ENCODE assay signal across 25 cellular contexts in the genomic region with DNA sequence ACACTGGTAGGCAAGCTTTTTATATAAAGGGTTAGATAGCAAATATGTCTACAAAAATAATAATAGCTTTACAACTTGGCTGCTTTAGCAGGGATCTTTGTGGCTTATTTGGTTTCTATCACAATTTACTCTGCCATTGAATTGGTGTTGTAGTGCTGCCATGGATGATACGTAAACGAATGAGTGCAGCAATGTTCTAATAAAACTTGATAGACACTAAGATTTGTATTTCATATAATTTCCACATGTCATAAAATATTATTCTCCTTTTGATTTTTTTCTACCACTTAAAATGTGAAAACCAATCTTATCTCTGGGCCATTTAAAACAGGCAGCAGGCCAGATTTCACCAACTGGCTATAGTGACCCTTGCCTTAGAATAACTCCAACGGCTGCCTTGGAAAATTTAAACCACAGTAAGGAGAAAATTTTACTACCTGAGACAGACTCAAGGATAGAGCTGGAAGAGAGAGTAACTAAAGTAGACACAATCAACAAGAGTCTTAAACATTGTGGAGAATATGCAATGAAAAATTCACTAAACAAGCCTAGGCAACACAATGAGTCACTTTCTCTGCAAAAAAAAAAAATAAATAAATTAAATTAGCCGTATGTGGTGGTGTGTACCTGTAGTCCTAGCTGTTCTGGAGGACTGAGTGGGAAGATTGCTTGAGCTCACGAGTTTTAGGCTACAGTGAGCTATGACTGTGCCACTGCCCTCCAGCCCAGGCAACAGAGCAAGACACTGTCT.
"Had no signal": no experiment of that assay in that cellular context is flagged by ENCODE, and none has a peak within 500 bp of the region (broad histone marks: within the 10 kb centered on the region; RNA-seq: fewer than 3 reads in every experiment).

No MANE protein-coding gene starts in this region.

- H3K36me3 ChIP-seq: breast epithelium had no signal

- H3K9me3 ChIP-seq: breast epithelium, Peyer's patch, SJSA1 had no signal

- H3K9me3 Mint-ChIP-seq: activated B cell treated with CpG ODN at 0.5 μM for 24 hours; activated CD4-positive, alpha-beta T cell treated with anti-CD3 and anti-CD28 coated beads, Interleukin-2, amount 10 ng/mL, durations not matched to agents 24 days and 14 days; activated naive CD4-positive, alpha-beta T cell treated with anti-CD3 and anti-CD28 coated beads, Interleukin-2, amount 50 U/mL, for 24 hours; activated T-cell treated with anti-CD3 and anti-CD28 coated beads, Interleukin-2, amount 50 U/mL, for 24 hours; activated T-helper 1 cell treated with anti-CD3 and anti-CD28 coated beads, Interleukin-12 subunit alpha, Interleukin-12 subunit beta, Interleukin-2, Interleukin-4 antibody, amounts not matched to agents 30 ng/mL and 10 ng/mL and 1 ng/mL, durations not matched to agents 14 hours and 24 hours and 36 hours had no signal

- H3K27ac ChIP-seq: breast epithelium, RWPE1, SJSA1 had no signal

- H3K4me1 ChIP-seq: breast epithelium, Peyer's patch, SJSA1 had no signal

- H3K27ac Mint-ChIP-seq: activated B cell treated with CpG ODN at 0.5 μM for 24 hours; activated CD4-positive, alpha-beta T cell treated with anti-CD3 and anti-CD28 coated beads, Interleukin-2, amount 10 ng/mL, durations not matched to agents 24 days and 14 days; activated CD8-positive, alpha-beta memory T cell treated with anti-CD3 and anti-CD28 coated beads, Interleukin-2, amount 10 ng/mL, durations not matched to agents 7 days and 5 days; activated naive CD4-positive, alpha-beta T cell treated with anti-CD3 and anti-CD28 coated beads, Interleukin-2, amount 50 U/mL, for 24 hours; activated T-cell treated with anti-CD3 and anti-CD28 coated beads, Interleukin-2, amount 50 U/mL, for 24 hours; activated T-helper 1 cell treated with anti-CD3 and anti-CD28 coated beads, Interleukin-12 subunit alpha, Interleukin-12 subunit beta, Interleukin-2, Interleukin-4 antibody, amounts not matched to agents 30 ng/mL and 10 ng/mL and 1 ng/mL, durations not matched to agents 14 hours and 24 hours and 36 hours; T-helper 17 cell had no signal

- H3K27me3 Mint-ChIP-seq: activated B cell treated with CpG ODN at 0.5 μM for 24 hours; activated CD4-positive, alpha-beta T cell treated with anti-CD3 and anti-CD28 coated beads, Interleukin-2, amount 10 ng/mL, durations not matched to agents 24 days and 14 days; activated CD8-positive, alpha-beta memory T cell treated with anti-CD3 and anti-CD28 coated beads, Interleukin-2, amount 10 ng/mL, durations not matched to agents 7 days and 5 days; activated naive CD4-positive, alpha-beta T cell treated with anti-CD3 and anti-CD28 coated beads, Interleukin-2, amount 50 U/mL, for 24 hours; activated T-cell treated with anti-CD3 and anti-CD28 coated beads, Interleukin-2, amount 50 U/mL, for 24 hours; T-helper 17 cell had no signal

- H3K4me3 ChIP-seq: breast epithelium, Peyer's patch, SJSA1 had no signal

- H3K4me3 Mint-ChIP-seq: activated B cell treated with CpG ODN at 0.5 μM for 24 hours; activated CD4-positive, alpha-beta T cell treated with anti-CD3 and anti-CD28 coated beads, Interleukin-2, amount 10 ng/mL, durations not matched to agents 24 days and 14 days; activated CD8-positive, alpha-beta memory T cell treated with anti-CD3 and anti-CD28 coated beads, Interleukin-2, amount 10 ng/mL, durations not matched to agents 7 days and 5 days; activated naive CD4-positive, alpha-beta T cell treated with anti-CD3 and anti-CD28 coated beads, Interleukin-2, amount 50 U/mL, for 24 hours; activated T-cell treated with anti-CD3 and anti-CD28 coated beads, Interleukin-2, amount 50 U/mL, for 24 hours; activated T-helper 1 cell treated with anti-CD3 and anti-CD28 coated beads, Interleukin-12 subunit alpha, Interleukin-12 subunit beta, Interleukin-2, Interleukin-4 antibody, amounts not matched to agents 30 ng/mL and 10 ng/mL and 1 ng/mL, durations not matched to agents 14 hours and 24 hours and 36 hours; T-helper 17 cell had no signal

- ATAC-seq: activated CD8-positive, alpha-beta memory T cell treated with anti-CD3 and anti-CD28 coated beads, Interleukin-2, amount 10 ng/mL, durations not matched to agents 7 days and 5 days; T-helper 17 cell had no signal

- H3K27me3 ChIP-seq: breast epithelium, Peyer's patch, SJSA1 had no signal

- DNase-seq: activated B cell treated with CpG ODN at 0.5 μM for 24 hours; activated CD4-positive, alpha-beta T cell treated with anti-CD3 and anti-CD28 coated beads for 1 hour; activated CD4-positive, alpha-beta T cell treated with anti-CD3 and anti-CD28 coated beads, Interleukin-2, amount 10 ng/mL, durations not matched to agents 24 days and 14 days; activated CD4-positive, alpha-beta T cell treated with anti-CD3 and anti-CD28 coated beads, Interleukin-2, amount 50 U/mL, for 48 hours; activated CD8-positive, alpha-beta memory T cell treated with anti-CD3 and anti-CD28 coated beads, Interleukin-2, amount 10 ng/mL, durations not matched to agents 7 days and 5 days; activated effector memory CD4-positive, alpha-beta T cell treated with Interleukin-2 at 50 U/mL for 16 hours; activated naive CD4-positive, alpha-beta T cell; activated T-cell treated with anti-CD3 and anti-CD28 coated beads, Interleukin-2, amount 50 U/mL, for 24 hours; aorta; NCI-H1930; NCI-H2171; NCI-H2227 treated with DMSO at 0.1 percent for 48 hours; NCI-H526; NCI-H82; NK-92 treated with Interleukin-12 subunit alpha and Interleukin-12 subunit beta, amount 100 ng/mL, for 24 hours; OCI-M1; Peyer's patch; SHP77; T-helper 17 cell; T-helper 9 cell had no signal
